20 cellular contexts compared by ENCODE assay signal in the genomic region with DNA sequence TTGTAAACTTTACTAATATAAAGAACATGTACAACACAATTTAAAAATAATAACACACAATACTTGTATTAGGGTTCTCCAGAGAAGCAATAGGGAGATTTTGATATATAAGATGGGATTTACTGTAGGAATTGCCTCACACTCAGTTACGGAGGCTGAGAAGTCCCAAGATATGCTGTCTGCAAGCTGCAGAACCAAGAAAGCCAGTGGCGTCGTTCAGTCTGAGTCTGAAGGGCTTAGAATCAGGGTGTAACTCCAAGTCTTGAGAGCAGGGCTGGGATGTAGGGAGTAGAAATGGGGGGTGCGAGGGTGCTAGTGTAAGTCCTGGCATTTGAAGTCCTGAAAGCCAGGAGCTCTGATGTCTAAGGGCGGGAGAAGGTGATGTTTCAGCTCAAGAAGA.
A peak's percentile ranks its signal among the peaks of the same experiment; 100 is the strongest.
DNase-seq lines count a peak whose midpoint lies in the region; ATAC-seq and TF ChIP-seq lines count a peak whose summit lies in the region.
"Had no signal": no experiment of that assay in that cellular context is flagged by ENCODE, and none has a peak within 500 bp of the region (broad histone marks: within the 10 kb centered on the region; RNA-seq: fewer than 3 reads in every experiment).

No MANE protein-coding gene starts in this region.

- H3K27ac ChIP-seq in Karpas-422 (ENCODE audit: low read length) (no peak overlapping the region), foreskin keratinocyte (peak overlapping the region; percentile 15), upper lobe of right lung (no peak overlapping the region)
- H3K27ac ChIP-seq: Peyer's patch, SJCRH30 had no signal

- no peaks in the 10 kb centered on the region for H3K9me3 Mint-ChIP-seq in MCF 10A (ENCODE audit: unreplicated experiment)

- TF ChIP-seq CTCF in MCF 10A (IDR thresholded peaks at IDR 0.05; ENCODE audit: unreplicated experiment): no peak
- no peak for TF ChIP-seq CTCF in foreskin keratinocyte (conservative IDR thresholded peaks at IDR 0.05)
- TF ChIP-seq CTCF in upper lobe of right lung (IDR thresholded peaks at IDR 0.05): no peak

- H3K9me2 ChIP-seq in Karpas-422 (replicated peaks; ENCODE audit: insufficient read depth, low read length): no peaks in the 10 kb centered on the region

- DNase-seq in Karpas-422 (no peak), MCF 10A (ENCODE audit: unreplicated experiment) (no peak), foreskin keratinocyte (no peak), upper lobe of right lung (no peak), NCI-H446 treated with DMSO at 0.1 percent for 48 hours (lab: John Stamatoyannopoulos, UW) (no peak), NCI-H1048 (lab: John Stamatoyannopoulos, UW) (no peak), hippocampal formation (lab: John Stamatoyannopoulos, UW) (no peak)
- DNase-seq: C1 segment of cervical spinal cord; CD4-positive, alpha-beta memory T cell; COR-L47; GDM1; MG63; NCI-H2029; NCI-H446; NCI-H526; Peyer's patch; SJCRH30 had no signal

- no peak for ATAC-seq in foreskin keratinocyte
- peak; percentile 65 for ATAC-seq in upper lobe of right lung
- ATAC-seq: GM12878, HepG2, SK-N-SH treated with all-trans-retinoic acid at 6 μM for 48 hours had no signal

- H3K4me3 Mint-ChIP-seq in MCF 10A (ENCODE audit: unreplicated experiment): no peak overlapping the region
- H3K4me3 Mint-ChIP-seq: CD4-positive, alpha-beta memory T cell had no signal

- H3K36me3 ChIP-seq in Karpas-422 (ENCODE audit: insufficient read depth, low read length): no peaks in the 10 kb centered on the region
- no peaks in the 10 kb centered on the region for H3K36me3 ChIP-seq in upper lobe of right lung
- H3K36me3 ChIP-seq: MG63, Peyer's patch, SJCRH30 had no signal

- POLR2A ChIA-PET in MCF 10A (lab: Yijun Ruan, JAX): interaction anchor here (0.5 to 1.5 kb wide), 6 partner anchors 18 to 99 kb away, joined by 3 to 8 read pairs (median 4); no protein-coding TSS in a partner anchor

- intact Hi-C loops in MCF 10A (cut with micrococcal nuclease) (no loop called here), upper lobe of right lung (cut with DNase I) (no loop called here)

- H3K27me3 Mint-ChIP-seq in MCF 10A (ENCODE audit: insufficient read depth, unreplicated experiment): no peaks in the 10 kb centered on the region

- H3K79me2 ChIP-seq in Karpas-422 (ENCODE audit: low read length): no peaks in the 10 kb centered on the region

- H3K9ac ChIP-seq in Karpas-422 (ENCODE audit: low read length): no peak overlapping the region

- peak overlapping the region; percentile 22 for H3K4me2 ChIP-seq in Karpas-422 (ENCODE audit: low read depth, low read length, poor library complexity, severe bottlenecking)

- 0 out of 2 replicates have a peak, but pooled peaks cover 3% of the 10 kb centered on the region for H3K27me3 ChIP-seq in Karpas-422 (ENCODE audit: low read length)
- H3K27me3 ChIP-seq in foreskin keratinocyte: no peaks in the 10 kb centered on the region
- H3K27me3 ChIP-seq in upper lobe of right lung: no peaks in the 10 kb centered on the region
- H3K27me3 ChIP-seq: MG63, Peyer's patch, SJCRH30 had no signal

- H3K4me1 Mint-ChIP-seq in MCF 10A (ENCODE audit: insufficient read depth, unreplicated experiment): peaks cover 12% of the 10 kb centered on the region
- H3K4me1 Mint-ChIP-seq: CD4-positive, alpha-beta memory T cell had no signal

- CTCF ChIA-PET in MCF 10A (lab: Yijun Ruan, JAX): interaction anchor here (0.6 kb wide), 2 partner anchors 180 to 267 kb away, joined by 3 read pairs; no protein-coding TSS in a partner anchor

- H3K27ac Mint-ChIP-seq in MCF 10A (ENCODE audit: low read depth, unreplicated experiment): peak overlapping the region; percentile 10
- H3K27ac Mint-ChIP-seq: CD4-positive, alpha-beta memory T cell had no signal

- peaks cover 16% of the 10 kb centered on the region for H3K4me1 ChIP-seq in Karpas-422 (ENCODE audit: low read length)
- peaks cover 4% of the 10 kb centered on the region for H3K4me1 ChIP-seq in foreskin keratinocyte
- no peaks in the 10 kb centered on the region for H3K4me1 ChIP-seq in upper lobe of right lung
- H3K4me1 ChIP-seq: Peyer's patch, SJCRH30 had no signal

- BruUV-seq in MCF 10A (replicated peaks; lab: Mats Ljungman, UMichigan): no TSS peak

- H3K4me3 ChIP-seq in Karpas-422 (ENCODE audit: low read length) (no peak overlapping the region), upper lobe of right lung (no peak overlapping the region)
- H3K4me3 ChIP-seq: GM12878, MG63, Peyer's patch, SJCRH30 had no signal

- no peaks in the 10 kb centered on the region for H4K20me1 ChIP-seq in Karpas-422 (ENCODE audit: insufficient read depth, low read depth, low read length)

- no peaks in the 10 kb centered on the region for H3K36me3 Mint-ChIP-seq in MCF 10A (ENCODE audit: insufficient read depth, unreplicated experiment)
- H3K36me3 Mint-ChIP-seq: CD4-positive, alpha-beta memory T cell had no signal

- H3K9me3 ChIP-seq in Karpas-422 (ENCODE audit: low read length) (no peaks in the 10 kb centered on the region), upper lobe of right lung (no peaks in the 10 kb centered on the region)
- H3K9me3 ChIP-seq: MG63, Peyer's patch, SJCRH30 had no signal

- H2AFZ ChIP-seq in Karpas-422 (ENCODE audit: low read length): no peak overlapping the region
